8 cellular contexts compared by ENCODE assay signal in the genomic region with DNA sequence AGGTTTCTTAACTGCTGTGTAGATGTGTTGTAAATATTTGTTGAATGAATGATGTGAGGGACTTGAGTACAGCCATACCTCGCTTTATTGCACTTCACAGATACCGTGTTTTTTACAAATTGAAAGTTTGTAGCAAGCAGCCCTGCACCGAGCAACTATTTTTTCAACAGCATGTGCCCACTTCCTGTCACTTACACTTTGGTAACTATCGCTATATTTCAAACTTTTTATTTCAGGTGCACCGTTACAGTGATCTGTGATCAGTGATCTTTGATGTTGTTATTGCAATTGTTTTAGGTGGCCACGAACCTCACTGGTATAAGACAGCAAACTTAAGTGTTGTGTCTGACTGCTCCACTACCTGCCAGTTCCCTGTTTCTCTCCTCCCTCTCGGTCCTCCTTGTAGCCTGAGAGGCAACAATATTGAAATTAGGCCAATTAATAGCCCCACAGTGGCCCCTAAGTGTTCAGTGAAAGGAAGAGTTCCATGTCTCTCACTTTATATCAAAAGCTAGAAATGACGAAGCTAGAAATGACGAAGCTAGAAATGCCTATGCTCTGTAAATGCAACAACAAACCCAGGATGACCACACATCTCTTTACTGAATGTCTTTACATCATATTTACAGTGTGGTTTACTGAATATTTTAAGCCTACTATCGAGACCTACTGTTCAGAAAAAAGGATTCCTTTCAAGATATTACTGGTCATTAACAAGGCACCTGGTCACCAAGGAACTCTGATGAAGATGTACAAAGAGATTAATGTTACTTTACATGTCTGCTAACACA. TPM values are rescaled to one million over a fixed set of nuclear protein-coding genes. Genes with fewer than 3 reads are reported as not detected.
DNase-seq lines count a peak whose midpoint lies in the region; ATAC-seq and TF ChIP-seq lines count a peak whose summit lies in the region.

No MANE protein-coding gene starts in this region.

- H3K36me3 ChIP-seq in MM.1S (replicated peaks; ENCODE audit: insufficient read depth, low read length): no peaks in the 10 kb centered on the region
- no peaks in the 10 kb centered on the region for H3K36me3 ChIP-seq in duodenal mucosa (ENCODE audit: control insufficient read depth in 1 of 2, insufficient read depth in 2 of 2, low read length in 2 of 2)
- no peaks in the 10 kb centered on the region for H3K36me3 ChIP-seq in neural cell (ENCODE audit: insufficient read depth, low read length)

- no peak for TF ChIP-seq RAD21 in neural cell (conservative IDR thresholded peaks at IDR 0.05)

- TF ChIP-seq CTCF in CD14-positive monocyte (IDR thresholded peaks at IDR 0.05) (no peak), MM.1S (IDR thresholded peaks at IDR 0.05; ENCODE audit: low read length) (no peak), neural cell (IDR thresholded peaks at IDR 0.05; ENCODE audit: poor library complexity, severe bottlenecking) (no peak)

- TF ChIP-seq EP300 in neural cell (conservative IDR thresholded peaks at IDR 0.05; ENCODE audit: poor library complexity, severe bottlenecking): no peak

- no peak for ATAC-seq in HG02852 (IDR thresholded peaks at IDR 0.05; ENCODE audit: unreplicated experiment)

- no peaks in the 10 kb centered on the region for H3K27me3 ChIP-seq in MM.1S (replicated peaks; ENCODE audit: insufficient read depth, low read length)
- H3K27me3 ChIP-seq in duodenal mucosa (ENCODE audit: control insufficient read depth in 1 of 2, insufficient read depth in 2 of 2, low read length in 2 of 2): no peaks in the 10 kb centered on the region
- no peaks in the 10 kb centered on the region for H3K27me3 ChIP-seq in neural cell (ENCODE audit: insufficient read depth, low read depth, low read length)

- peak overlapping the region; percentile 92 to 96 for H3K4me3 Mint-ChIP-seq in CD14-positive monocyte

- H3K4me1 Mint-ChIP-seq in CD14-positive monocyte: peaks cover 13% of the 10 kb centered on the region

- H3K79me2 ChIP-seq in MM.1S (ENCODE audit: low read length): peaks cover 40% of the 10 kb centered on the region
- peaks cover 2% of the 10 kb centered on the region for H3K79me2 ChIP-seq in neural cell (replicated peaks; ENCODE audit: insufficient read depth, low read length)

- H3K4me1 ChIP-seq in MM.1S (ENCODE audit: low read length) (peaks cover 15% of the 10 kb centered on the region), duodenal mucosa (ENCODE audit: control insufficient read depth in 1 of 2, insufficient read depth in 2 of 2, low read length in 2 of 2) (peaks cover 6 to 12% of the 10 kb centered on the region in 2 donors)

- H3K4me3 ChIP-seq in MM.1S (ENCODE audit: low read length): peak overlapping the region; percentile 96
- H3K4me3 ChIP-seq in duodenal mucosa (ENCODE audit: low read depth in 1 of 2, low read length in 2 of 2): peak overlapping the region; percentile 79 to 92
- peak overlapping the region; percentile 94 for H3K4me3 ChIP-seq in neural cell (ENCODE audit: low read length)

- H3K9ac ChIP-seq in MM.1S (ENCODE audit: low read length): peak overlapping the region; percentile 78
- peak overlapping the region; percentile 70 to 82 for H3K9ac ChIP-seq in duodenal mucosa (ENCODE audit: low read depth in 1 of 2, low read length in 2 of 2)
- peak overlapping the region; percentile 71 for H3K9ac ChIP-seq in neural cell (ENCODE audit: low read length)

- peaks cover 0 to 4% (median 0%) of the 10 kb centered on the region in 7 donors for H3K9me3 Mint-ChIP-seq in CD14-positive monocyte

- peak overlapping the region; percentile 94 for H2AFZ ChIP-seq in MM.1S (ENCODE audit: low read length)
- peak overlapping the region; percentile 87 for H2AFZ ChIP-seq in neural cell (ENCODE audit: low read depth, low read length)

- H3K9me3 ChIP-seq in MM.1S (replicated peaks; ENCODE audit: insufficient read depth, low read length) (no peaks in the 10 kb centered on the region), duodenal mucosa (ENCODE audit: control insufficient read depth in 1 of 2, low read length in 2 of 2) (no peaks in the 10 kb centered on the region), neural cell (ENCODE audit: low read length) (no peaks in the 10 kb centered on the region)

- H3K27ac Mint-ChIP-seq in CD14-positive monocyte: peak overlapping the region in 6 of 7 donors; percentile 25 to 94 (median 90)

- H3F3A ChIP-seq in MM.1S (ENCODE audit: insufficient read depth, low read length) (peaks cover 31% of the 10 kb centered on the region), neural cell (ENCODE audit: insufficient read depth, low read length, poor library complexity, severe bottlenecking) (no peaks in the 10 kb centered on the region)

- H3K27me3 Mint-ChIP-seq in CD14-positive monocyte (ENCODE audit: low read depth in 3 of 3): peaks cover 0 to 3% (median 2%) of the 10 kb centered on the region in 3 donors

- peak overlapping the region; percentile 70; the same call in 1 of the 2 replicates for H3K27ac ChIP-seq in MM.1S (ENCODE audit: low read length)
- no peak overlapping the region for H3K27ac ChIP-seq in duodenal mucosa (ENCODE audit: low read depth, low read length)
- H3K27ac ChIP-seq in neural cell (ENCODE audit: low read length): no peak overlapping the region

- no peak for DNase-seq in CD14-positive monocyte (ENCODE audit: low spot score)
- DNase-seq in MM.1S: peak; percentile 24
- no peak for DNase-seq in CD1c-positive myeloid dendritic cell (ENCODE audit: extremely low spot score)
- DNase-seq in NCI-H2171 (lab: John Stamatoyannopoulos, UW): no peak
- no peak for DNase-seq in activated CD4-positive, alpha-beta T cell treated with anti-CD3 and anti-CD28 coated beads, Interleukin-2, amount 50 U/mL, for 1 hour

- intact Hi-C loops in CD14-positive monocyte (cut with micrococcal nuclease): loop anchor here (10.0 kb wide), 2 partner anchors 137 to 257 kb away; partner anchors contain the start of genes DEPDC5 (in 1 of the 2) and PRR14L (in 1 of the 2)

- H3K36me3 Mint-ChIP-seq in CD14-positive monocyte: peaks cover 2 to 10% of the 10 kb centered on the region in 2 donors

- no peaks in the 10 kb centered on the region for H3K9me2 ChIP-seq in MM.1S (replicated peaks; ENCODE audit: insufficient read depth, low read length)
- no peaks in the 10 kb centered on the region for H3K9me2 ChIP-seq in neural cell (ENCODE audit: insufficient read depth, low read length)

- H4K20me1 ChIP-seq in MM.1S (ENCODE audit: insufficient read depth, low read length) (no peaks in the 10 kb centered on the region), neural cell (ENCODE audit: insufficient read depth) (no peaks in the 10 kb centered on the region)

- peak overlapping the region; percentile 79 for H3K4me2 ChIP-seq in MM.1S (ENCODE audit: low read depth, low read length)
- peak overlapping the region; percentile 50 for H3K4me2 ChIP-seq in neural cell (ENCODE audit: low read length)

TF ChIP-seq in neural cell, 6 proteins besides CTCF, POLR2A, EP300 and RAD21:
- TF ChIP-seq EZH2 (IDR thresholded peaks at IDR 0.05; ENCODE audit: borderline replicate concordance, insufficient read depth, low read length, poor library complexity, severe bottlenecking): no peak
- no peak for TF ChIP-seq POLR2AphosphoS5 (IDR thresholded peaks at IDR 0.05)
- TF ChIP-seq MXI1 (conservative IDR thresholded peaks at IDR 0.05; ENCODE audit: poor library complexity, severe bottlenecking): no peak

RNA-seq across cellular contexts. Expression of gene SFI1, which starts 1.0 kb away (rescaled TPM):
- polyA plus RNA-seq in CD14-positive monocyte: 1 to 10 TPM; 1.7 to 3.6 TPM
- 19.9 and 27.4 TPM in 2 replicates for polyA plus RNA-seq in neural cell
- 22.5 and 23.4 TPM in 2 replicates for polyA minus RNA-seq in neural cell

RNA-seq across cellular contexts. Expression of gene EIF4ENIF1, which starts 7.7 kb away (rescaled TPM):
- polyA plus RNA-seq in CD14-positive monocyte (10 to 100 TPM in 1 of 2 donors, 1 to 10 TPM in 1; 2.5 to 11.5 TPM), neural cell (12.6 and 12.7 TPM in 2 replicates)
- polyA minus RNA-seq in neural cell: 25.3 and 26.4 TPM in 2 replicates
